Comparison of ENCODE assay signal across 16 cellular contexts in genomic region chr4:97924341-97924958, GRCh38.
"Had no signal": no experiment of that assay in that cellular context is flagged by ENCODE, and none has a peak within 500 bp of the region (broad histone marks: within the 10 kb centered on the region; RNA-seq: fewer than 3 reads in every experiment).

No MANE protein-coding gene starts in this region.

- H3K4me3 Mint-ChIP-seq: dendritic cell treated with granulocyte-macrophage colony-stimulating factor and Interleukin-4, amounts not matched to agents 40 ng/mL and 50 ng/mL, for 4 days; mesothelial cell of epicardium; naive B cell had no signal

- H3K27ac ChIP-seq: colonic mucosa, esophagus muscularis mucosa, foreskin keratinocyte, gastroesophageal sphincter, heart right ventricle, left lung, lower lobe of right lung had no signal

- H3K27me3 ChIP-seq: colonic mucosa, esophagus muscularis mucosa, foreskin keratinocyte, gastroesophageal sphincter, heart right ventricle, left lung had no signal

- H3K27ac Mint-ChIP-seq: dendritic cell treated with granulocyte-macrophage colony-stimulating factor and Interleukin-4, amounts not matched to agents 40 ng/mL and 50 ng/mL, for 4 days; mesothelial cell of epicardium; naive B cell had no signal

- H3K36me3 Mint-ChIP-seq: mesothelial cell of epicardium, naive B cell had no signal

- H3K9me3 ChIP-seq: colonic mucosa, esophagus muscularis mucosa, gastroesophageal sphincter, lower lobe of right lung, mucosa of descending colon had no signal

- H3K4me1 ChIP-seq: colonic mucosa, esophagus muscularis mucosa, foreskin keratinocyte, gastroesophageal sphincter, heart right ventricle, left lung, lower lobe of right lung had no signal

- H3K4me1 Mint-ChIP-seq: mesothelial cell of epicardium, naive B cell had no signal

- H3K27me3 Mint-ChIP-seq: dendritic cell treated with granulocyte-macrophage colony-stimulating factor and Interleukin-4, amounts not matched to agents 40 ng/mL and 50 ng/mL, for 4 days; naive B cell had no signal

- DNase-seq: colonic mucosa; cortex of kidney; effector memory CD4-positive, alpha-beta T cell; foreskin keratinocyte; heart right ventricle; left cardiac atrium; left lung; left ventricle myocardium superior; lower lobe of right lung; mesenchymal stem cell; naive B cell had no signal

- H3K36me3 ChIP-seq: colonic mucosa, esophagus muscularis mucosa, gastroesophageal sphincter, heart right ventricle, left lung, lower lobe of right lung had no signal

- ATAC-seq: foreskin keratinocyte, gastroesophageal sphincter, heart right ventricle, left cardiac atrium, left lung, left ventricle myocardium superior, lower lobe of right lung, mucosa of descending colon had no signal

- H3K4me3 ChIP-seq: colonic mucosa, esophagus muscularis mucosa, gastroesophageal sphincter, heart right ventricle, left lung, lower lobe of right lung, mucosa of descending colon had no signal
